In genomic region chr17:4583796-4584124, GRCh38 we compare ENCODE assay signal across 8 cellular contexts. TPM values are rescaled to one million over a fixed set of nuclear protein-coding genes. Genes with fewer than 3 reads are reported as not detected.
DNase-seq lines count a peak whose midpoint lies in the region; ATAC-seq and TF ChIP-seq lines count a peak whose summit lies in the region.

No MANE protein-coding gene starts in this region.

- H3K4me3 ChIP-seq in fibroblast of villous mesenchyme (ENCODE audit: low read depth, low read length) = peak overlapping the region; percentile 23

- ATAC-seq in activated CD4-positive, CD25-positive, alpha-beta regulatory T cell treated with anti-CD3 and anti-CD28 coated beads, Interleukin-2, amount 50 U/mL, for 24 hours = peak; percentile 60 to 61
- ATAC-seq in omental fat pad (ENCODE audit: low FRiP score) (peak; percentile 35), HG03439 (IDR thresholded peaks at IDR 0.05; ENCODE audit: unreplicated experiment) (no peak)

- DNase-seq in activated CD4-positive, CD25-positive, alpha-beta regulatory T cell (lab: John Stamatoyannopoulos, UW) = no peak
- DNase-seq in SK-N-DZ (ENCODE audit: low spot score) = peak; percentile 75
- DNase-seq in fibroblast of villous mesenchyme (ENCODE audit: low read depth) = no peak
- DNase-seq in omental fat pad (ENCODE audit: low spot score) = no peak
- DNase-seq in HCEC 1CT = no peak
- DNase-seq in NK-92 treated with Interleukin-12 subunit alpha and Interleukin-12 subunit beta, amount 100 ng/mL, for 24 hours (lab: John Stamatoyannopoulos, UW) = no peak

- peak; percentile 45 for TF ChIP-seq CTCF in fibroblast of villous mesenchyme (IDR thresholded peaks at IDR 0.05; ENCODE audit: insufficient read depth, low read depth, low read length)
- TF ChIP-seq CTCF in omental fat pad (IDR thresholded peaks at IDR 0.05) = no peak

RNA-seq across cellular contexts. Expression of gene SMTNL2, which starts 0.6 kb away (rescaled TPM):
- 0.23 and 0.28 TPM in 2 replicates for polyA plus RNA-seq in SK-N-DZ (2014; cell fraction: cytosol; rRNA removed)
- polyA plus RNA-seq in SK-N-DZ (2014; cell fraction: nucleus; rRNA removed) = 0.13 and 0.15 TPM in 2 replicates
- total RNA-seq in fibroblast of villous mesenchyme (not detected in 2 replicates), omental fat pad (10 to 100 TPM in 2 of 4 donors, 1 to 10 TPM in 2; 2.8 to 14.2 (median 8.4) TPM)

RNA-seq across cellular contexts. Expression of gene GGT6, which starts 23.4 kb away (rescaled TPM):
- not detected in 2 replicates for polyA plus RNA-seq in SK-N-DZ (2014; cell fraction: cytosol; rRNA removed)
- not detected in 2 replicates for polyA plus RNA-seq in SK-N-DZ (2014; cell fraction: nucleus; rRNA removed)
- not detected in 2 replicates for total RNA-seq in fibroblast of villous mesenchyme
- under 1 TPM in 1 of 4 donors, not detected in 3; 0.37 TPM for total RNA-seq in omental fat pad

RNA-seq across cellular contexts. Expression of gene MYBBP1A, which starts 28.6 kb away (rescaled TPM):
- polyA plus RNA-seq in SK-N-DZ (2014; cell fraction: cytosol; rRNA removed) = 64.2 and 66.4 TPM in 2 replicates
- polyA plus RNA-seq in SK-N-DZ (2014; cell fraction: nucleus; rRNA removed) = 201 and 229 TPM in 2 replicates
- total RNA-seq in fibroblast of villous mesenchyme = 61.7 and 71.2 TPM in 2 replicates
- total RNA-seq in omental fat pad = 100 to 1,000 TPM in 1 of 4 donors, 10 to 100 TPM in 3; 33.1 to 142 (median 39.1) TPM

RNA-seq across cellular contexts. Expression of gene ALOX15, which starts 57.7 kb away (rescaled TPM):
- not detected in 2 replicates for polyA plus RNA-seq in SK-N-DZ (2014; cell fraction: cytosol; rRNA removed)
- not detected in 2 replicates for polyA plus RNA-seq in SK-N-DZ (2014; cell fraction: nucleus; rRNA removed)
- not detected in 2 replicates for total RNA-seq in fibroblast of villous mesenchyme
- 100 to 1,000 TPM in 2 of 4 donors, 10 to 100 TPM in 1, not detected in 1; 24.4 to 379 (median 119) TPM for total RNA-seq in omental fat pad
